ENCODE assay signal across 24 cellular contexts in genomic region chr6:71332012-71332411, GRCh38. TPM values are rescaled to one million over a fixed set of nuclear protein-coding genes. Genes with fewer than 3 reads are reported as not detected.
DNase-seq lines count a peak whose midpoint lies in the region; TF ChIP-seq lines count a peak whose summit lies in the region.
"Had no signal": no experiment of that assay in that cellular context is flagged by ENCODE, and none has a peak within 500 bp of the region (broad histone marks: within the 10 kb centered on the region; RNA-seq: fewer than 3 reads in every experiment).

No MANE protein-coding gene starts in this region.

- H3K9ac ChIP-seq in SK-N-SH: no peak overlapping the region

- TF ChIP-seq EP300 in SK-N-SH (IDR thresholded peaks at IDR 0.05; ENCODE audit: borderline replicate concordance in 1 of 2, low read depth in 1 of 2, low read length in 1 of 2): no peak

- no peak overlapping the region for H3K27ac ChIP-seq in SK-N-SH (ENCODE audit: low read depth in 2 of 2, low read length in 1 of 2)
- H3K27ac ChIP-seq: PC-9, RWPE1, SJCRH30 had no signal

- H3K9me3 ChIP-seq in SK-N-SH: no peaks in the 10 kb centered on the region
- H3K9me3 ChIP-seq: BE2C, SJCRH30 had no signal

- H2AFZ ChIP-seq in SK-N-SH (ENCODE audit: low read depth): no peak overlapping the region
- H2AFZ ChIP-seq: PC-9 had no signal

- H3K4me2 ChIP-seq in SK-N-SH: no peak overlapping the region
- H3K4me2 ChIP-seq: PC-9 had no signal

- no peaks in the 10 kb centered on the region for H3K9me2 ChIP-seq in SK-N-SH

- TF ChIP-seq CTCF in SK-N-SH (IDR thresholded peaks at IDR 0.05): no peak

- no peaks in the 10 kb centered on the region for H4K20me1 ChIP-seq in SK-N-SH (ENCODE audit: insufficient read depth)

- no peaks in the 10 kb centered on the region for H3K36me3 ChIP-seq in SK-N-SH (replicated peaks in 1 of 2; ENCODE audit: control insufficient read depth in 1 of 2, insufficient read depth in 2 of 2, low read length in 1 of 2)
- H3K36me3 ChIP-seq: BE2C, SJCRH30 had no signal

- H3K79me2 ChIP-seq in SK-N-SH (ENCODE audit: insufficient read depth): no peaks in the 10 kb centered on the region

- DNase-seq in NCI-H1105 treated with DMSO at 0.1 percent for 48 hours (lab: John Stamatoyannopoulos, UW) (peak; percentile 2), NCI-H1105 (lab: John Stamatoyannopoulos, UW) (no peak), ELR (ENCODE audit: low read depth) (peak; percentile 50), SK-N-SH (no peak), foreskin melanocyte (peak; percentile 7), glomerular visceral epithelial cell (ENCODE audit: extremely low spot score) (no peak), amniotic stem cell (lab: John Stamatoyannopoulos, UW) (no peak), SHP77 treated with DMSO at 0.1 percent for 48 hours (lab: John Stamatoyannopoulos, UW) (no peak)
- DNase-seq: 8988T; BE2C; CD4-positive, CD25-positive, alpha-beta regulatory T cell; DND-41; GF-D8; Kasumi-1; MM.1S; NCI-H1092; NCI-H2081; NCI-H2171 treated with DMSO at 0.1 percent for 48 hours; NCI-H446 treated with DMSO at 0.1 percent for 48 hours; PC-9; SJCRH30; T-helper 2 cell had no signal

- TF ChIP-seq RAD21 in SK-N-SH (IDR thresholded peaks at IDR 0.05; ENCODE audit: low read length): no peak

- no peaks in the 10 kb centered on the region for H3K27me3 ChIP-seq in SK-N-SH (ENCODE audit: insufficient read depth)
- H3K27me3 ChIP-seq: BE2C, SJCRH30 had no signal

- peaks cover 4% of the 10 kb centered on the region for H3F3A ChIP-seq in SK-N-SH (replicated peaks; ENCODE audit: insufficient read depth)

- POLR2A ChIA-PET in SK-N-SH (lab: Yijun Ruan, JAX): no interaction called here

- 72% methylated on average over 2 of the region's 2 CpGs for WGBS in SK-N-SH (ENCODE audit: low lambda C conversion rate)

- H3K4me3 ChIP-seq in SK-N-SH (ENCODE audit: low read depth in 2 of 2, low read length in 1 of 2): no peak overlapping the region
- H3K4me3 ChIP-seq: GM12878, PC-9, SJCRH30 had no signal

- CTCF ChIA-PET in SK-N-SH (lab: Yijun Ruan, JAX): interaction anchor here (0.9 kb wide), 1 partner anchor 212 kb away, joined by 3 read pairs; no protein-coding TSS in a partner anchor

- H3K4me1 ChIP-seq in SK-N-SH (ENCODE audit: control insufficient read depth in 1 of 2, insufficient read depth in 2 of 2, low read depth in 1 of 2, low read length in 1 of 2): no peaks in the 10 kb centered on the region; a peak in 1 of 4 replicates
- H3K4me1 ChIP-seq: BE2C, SJCRH30 had no signal

TF ChIP-seq in SK-N-SH, 30 proteins besides CTCF, POLR2A, EP300 and RAD21:
- TF ChIP-seq TCF12 (IDR thresholded peaks at IDR 0.05) (0 out of 2 replicates have a peak, but pooled peaks have one; percentile 5), JUND (IDR thresholded peaks at IDR 0.05) (0 out of 2 replicates have a peak, but pooled peaks have one; percentile 5), FOXJ3 (CRISPR knock-in tag; IDR thresholded peaks at IDR 0.05) (no peak)
TF ChIP-seq in SK-N-SH: peak in this region for 2.

RNA-seq across cellular contexts. Expression of gene OGFRL1, which starts 43.4 kb away (rescaled TPM):
- 2.4 and 3.3 TPM in 2 replicates for polyA plus RNA-seq in SK-N-SH (2012; rRNA removed)
- 4.4 and 5.7 TPM in 2 replicates for polyA plus RNA-seq in SK-N-SH (2012; cell fraction: cytosol; rRNA removed)
- polyA plus RNA-seq in SK-N-SH (2012; cell fraction: nucleus; rRNA removed): 1.1 and 2.3 TPM in 2 replicates

Comparison
In these comparisons a context has a peak if more than half of its experiments do, and no peak if none do; other contexts are left out.
1. DNase-seq: peak in NCI-H1105 treated with DMSO at 0.1 percent for 48 hours (single experiment), ELR (single experiment) and foreskin melanocyte (single experiment); none in NCI-H1105 (single experiment), SK-N-SH (single experiment), glomerular visceral epithelial cell (single experiment), amniotic stem cell (single experiment) and SHP77 treated with DMSO at 0.1 percent for 48 hours (single experiment).